9 cellular contexts compared by ENCODE assay signal in the genomic region with DNA sequence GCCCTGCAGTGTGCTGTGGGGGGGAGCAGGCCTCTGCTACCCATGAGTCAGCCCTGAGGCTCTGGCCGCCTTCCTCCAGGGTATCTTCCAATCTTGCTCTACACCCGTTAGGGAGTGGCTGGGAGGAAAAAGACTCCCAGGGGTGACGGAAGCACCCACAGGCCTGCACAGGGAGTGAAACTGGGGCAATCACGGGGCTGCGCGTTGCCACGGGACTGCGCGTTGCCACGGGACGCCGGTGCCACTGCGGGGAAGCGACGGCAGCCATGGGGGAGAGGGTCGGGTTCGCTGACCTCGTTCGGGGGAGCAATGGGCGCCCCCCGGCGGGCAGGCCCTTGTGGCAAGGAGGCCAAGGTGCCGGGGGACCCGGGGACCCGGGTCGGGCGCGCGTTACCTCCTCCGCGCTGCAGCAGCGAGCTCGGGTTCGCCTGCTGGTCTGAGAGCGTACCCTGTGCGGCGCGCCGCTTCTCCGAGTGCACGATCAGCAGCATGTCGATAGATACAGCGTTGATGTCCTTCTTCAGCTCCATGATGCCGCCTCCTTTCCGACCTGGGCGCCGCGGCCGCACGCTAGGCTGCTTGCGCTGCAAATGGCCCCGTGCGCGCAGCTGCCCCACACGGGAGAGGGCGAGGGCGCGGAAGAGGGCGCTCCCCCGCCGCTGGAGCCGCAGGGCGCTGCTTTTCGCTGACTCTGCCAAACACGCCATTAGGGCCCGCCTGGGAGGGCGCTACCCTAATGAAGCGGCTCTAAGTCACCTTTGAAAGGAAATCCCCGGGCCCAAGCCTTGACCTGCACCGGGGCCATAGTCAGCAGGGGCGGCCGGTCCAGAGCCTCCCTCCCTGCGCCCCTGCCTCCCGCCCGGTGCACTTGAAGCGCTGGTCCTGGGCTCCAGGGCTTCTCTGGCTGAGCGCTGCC. TPM values are rescaled to one million over a fixed set of nuclear protein-coding genes. Genes with fewer than 3 reads are reported as not detected.
DNase-seq lines count a peak whose midpoint lies in the region; ATAC-seq, FAIRE-seq and TF ChIP-seq lines count a peak whose summit lies in the region.
"Had no signal": no experiment of that assay in that cellular context is flagged by ENCODE, and none has a peak within 500 bp of the region (broad histone marks: within the 10 kb centered on the region; RNA-seq: fewer than 3 reads in every experiment).

A gene with protein sequence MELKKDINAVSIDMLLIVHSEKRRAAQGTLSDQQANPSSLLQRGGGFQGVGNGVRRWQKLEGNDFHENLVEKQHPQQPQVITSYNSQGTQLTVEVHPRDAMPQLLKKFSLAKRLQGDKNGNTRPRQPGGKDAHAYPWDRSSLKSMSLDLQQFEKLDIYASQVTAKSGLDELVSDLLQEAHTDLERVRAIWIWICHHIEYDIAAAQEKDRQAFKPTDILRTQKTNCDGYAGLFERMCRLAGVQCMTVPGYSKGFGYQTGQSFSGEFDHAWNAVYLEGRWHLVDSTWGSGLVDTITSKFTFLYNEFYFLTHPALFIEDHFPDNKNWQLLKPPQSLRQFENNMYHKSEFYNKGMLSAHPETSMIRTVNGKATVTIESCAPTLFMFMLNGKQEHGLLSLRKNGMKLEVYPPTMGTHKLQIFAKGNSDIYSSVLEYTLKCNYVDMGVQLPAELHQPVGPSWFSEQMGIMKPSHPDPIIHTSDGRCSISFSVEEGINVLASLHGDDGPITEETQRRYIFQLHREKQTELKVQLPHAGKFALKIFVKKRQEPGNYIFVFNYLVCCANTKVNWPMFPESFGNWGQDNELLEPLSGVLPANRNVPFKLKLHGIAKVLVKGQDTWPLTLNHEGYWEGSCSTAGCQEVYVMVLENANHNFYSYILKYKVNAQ (minus strand): TSS at position 592 of the 916 bp plus-strand sequence. CDS start 62 bp downstream, at position 530.

- no peak for ATAC-seq in thoracic aorta (ENCODE audit: insufficient number of reproducible peaks, low FRiP score, low read depth)
- no peak for ATAC-seq in GM21786 (IDR thresholded peaks at IDR 0.05; ENCODE audit: unreplicated experiment)
- no peak for ATAC-seq in HG02973 (IDR thresholded peaks at IDR 0.05; ENCODE audit: unreplicated experiment)

- H3K23ac ChIP-seq in H1 (ENCODE audit: insufficient read length), result no peak within 1 kb of the TSS

- H3K79me1 ChIP-seq in H1 (ENCODE audit: low read depth, low read length), result no peaks in the 10 kb centered on the region

- H3K4me3 ChIP-seq in H1 (ENCODE audit: extremely low read depth in 1 of 4, insufficient read depth in 2 of 4, low read depth in 3 of 4, low read length in 4 of 4), result peak within 1 kb of the TSS; percentile 30 to 53 (median 42)
- peak within 1 kb of the TSS; percentile 20 for H3K4me3 ChIP-seq in lower leg skin (ENCODE audit: low read depth, poor library complexity, severe bottlenecking)
- peak within 1 kb of the TSS; percentile 71 for H3K4me3 ChIP-seq in thoracic aorta

- no peak within 1 kb of the TSS for H2AK5ac ChIP-seq in H1 (ENCODE audit: low read depth, low read length)

- H3K56ac ChIP-seq in H1 (replicated peaks; ENCODE audit: insufficient read length, low read depth, low read length), result no peak within 1 kb of the TSS

- TF ChIP-seq CTCF in H1 (IDR thresholded peaks at IDR 0.05; ENCODE audit: control extremely low read depth in 1 of 3, insufficient read depth in 1 of 3, low read depth in 1 of 3, low read length in 3 of 3) (peak in 2 of 3 experiments; percentile 0 to 2; a peak in 2 of 4 replicates), lower leg skin (IDR thresholded peaks at IDR 0.05) (no peak), thoracic aorta (IDR thresholded peaks at IDR 0.05) (no peak)

- peaks cover 10% of the 10 kb centered on the region; the same call in 1 of the 2 replicates for H3K23me2 ChIP-seq in H1 (ENCODE audit: low read depth, low read length)

- H4K20me1 ChIP-seq in H1 (replicated peaks in 1 of 2; ENCODE audit: control insufficient read depth in 1 of 2, insufficient read depth in 2 of 2, low read length in 2 of 2), result peaks cover 4 to 23% of the 10 kb centered on the region in 2 experiments

- no peak within 1 kb of the TSS for H3K27ac ChIP-seq in H1 (ENCODE audit: low read depth, low read length)
- peak within 1 kb of the TSS; percentile 52 to 65 for H3K27ac ChIP-seq in thoracic aorta

- no peak within 1 kb of the TSS for H4K5ac ChIP-seq in H1 (ENCODE audit: insufficient read length, low read depth, low read length)

- no peak within 1 kb of the TSS for H2BK15ac ChIP-seq in H1 (ENCODE audit: low read length)

- TF ChIP-seq EP300 in H1 (IDR thresholded peaks at IDR 0.05; ENCODE audit: borderline replicate concordance in 1 of 2, low read depth in 2 of 2, low read length in 2 of 2), result no peak

- peaks cover 0 to 6% (median 2%) of the 10 kb centered on the region in 4 experiments; a peak in 5 of 7 replicates for H3K4me1 ChIP-seq in H1 (replicated peaks in 1 of 4; ENCODE audit: control insufficient read depth in 3 of 4, insufficient read depth in 4 of 4, low read length in 3 of 4)
- peaks cover 6 to 24% of the 10 kb centered on the region in 2 donors for H3K4me1 ChIP-seq in thoracic aorta (ENCODE audit: control insufficient read depth in 1 of 2, low read depth in 2 of 2)

- POLR2A ChIA-PET in H1 (lab: Charles Lee; ENCODE audit: partially characterized antibody), result no interaction called here

- no peak within 1 kb of the TSS for H4K91ac ChIP-seq in H1 (replicated peaks; ENCODE audit: insufficient read length, low read length)

- H2BK20ac ChIP-seq in H1 (ENCODE audit: low read length), result no peak within 1 kb of the TSS

- no peak within 1 kb of the TSS for H2BK5ac ChIP-seq in H1 (ENCODE audit: low read depth, low read length)

- H3K79me2 ChIP-seq in H1 (ENCODE audit: control insufficient read depth in 1 of 2, insufficient read depth in 2 of 2, low read length in 2 of 2), result no peaks in the 10 kb centered on the region

- WGBS in H1 (ENCODE audit: extremely low coverage in 1 of 2, insufficient coverage in 1 of 2, insufficient read length in 1 of 2, insufficient replicate concordance in 2 of 2, low coverage in 1 of 2, low lambda C conversion rate in 2 of 2, missing lambda C conversion rate in 1 of 2), 2 experiments, result 5% methylated on average over 44 of the region's 77 CpGs; no CpG with 5 or more reads in 1 of the 2 experiments
- WGBS in lower leg skin, 2 donors, result 3 to 4% methylated on average over 16 to 42 of the region's 77 CpGs

- no peak for FAIRE-seq in H1 (lab: Jason Lieb, UNC)

- no peak within 1 kb of the TSS for H3K9ac ChIP-seq in H1 (replicated peaks in 1 of 4; ENCODE audit: extremely low read depth in 1 of 4, low read depth in 3 of 4, low read length in 3 of 4)

- H3K4me2 ChIP-seq in H1 (ENCODE audit: insufficient read depth in 1 of 2, low read depth in 2 of 2, low read length in 2 of 2), result peak within 1 kb of the TSS; percentile 76 to 88

- H2BK12ac ChIP-seq in H1 (ENCODE audit: low read depth, low read length), result no peak within 1 kb of the TSS

- H3K27me3 ChIP-seq in H1 (replicated peaks in 1 of 4; ENCODE audit: control insufficient read depth in 3 of 4, extremely low read depth in 1 of 4, insufficient read depth in 3 of 4, low read length in 3 of 4), result peaks cover 57 to 99% (median 89%) of the 10 kb centered on the region in 4 experiments
- no peaks in the 10 kb centered on the region for H3K27me3 ChIP-seq in thoracic aorta (replicated peaks; ENCODE audit: insufficient read depth)

- H2AFZ ChIP-seq in H1 (ENCODE audit: low read length), result no peak within 1 kb of the TSS

- no peak within 1 kb of the TSS; the same call in 1 of the 2 replicates for H3K18ac ChIP-seq in H1 (ENCODE audit: extremely low read depth, low read length)

- intact Hi-C loops in lower leg skin (cut with DNase I; ENCODE audit: low total_unique reads), result no loop called here

- H3K14ac ChIP-seq in H1 (ENCODE audit: insufficient read length), result no peak within 1 kb of the TSS

- no peaks in the 10 kb centered on the region for H3K9me3 ChIP-seq in H1 (ENCODE audit: insufficient read depth in 2 of 2, low read depth in 1 of 2, low read length in 1 of 2)
- H3K9me3 ChIP-seq in thoracic aorta, result no peaks in the 10 kb centered on the region

- TF ChIP-seq POLR2A in H1 (IDR thresholded peaks at IDR 0.05; ENCODE audit: control extremely low read depth in 1 of 2, low read depth in 2 of 2, low read length in 2 of 2), result no peak
- no peak for TF ChIP-seq POLR2A in lower leg skin (IDR thresholded peaks at IDR 0.05)

- no peak within 1 kb of the TSS for H3K4ac ChIP-seq in H1 (replicated peaks; ENCODE audit: insufficient read length, low read depth, low read length)

- DNase-seq in EL (peak; percentile 55), NCI-H526 (lab: John Stamatoyannopoulos, UW) (peak; percentile 37 to 80), H1 (ENCODE audit: low read depth in 1 of 2, low spot score in 2 of 2) (peak; percentile 33 to 80), lower leg skin (ENCODE audit: low spot score in 2 of 2) (peak in 1 of 2 donors; percentile 17), thoracic aorta (ENCODE audit: low spot score) (no peak), NCI-H1694 (lab: John Stamatoyannopoulos, UW) (no peak)

- peak within 1 kb of the TSS; percentile 46 for H4K8ac ChIP-seq in H1 (ENCODE audit: extremely low read depth, insufficient read depth, low read length)

- CTCF ChIA-PET in H1 (lab: Charles Lee; ENCODE audit: partially characterized antibody), result interaction anchor here (0.8 to 9.4 kb wide), 6 partner anchors 11 to 144 kb away, joined by 5 to 78 read pairs (median 8); a partner anchor contains a TSS

- no peaks in the 10 kb centered on the region for H3K36me3 ChIP-seq in H1 (ENCODE audit: control insufficient read depth in 2 of 4, insufficient read depth in 4 of 4, low read length in 3 of 4)
- no peaks in the 10 kb centered on the region for H3K36me3 ChIP-seq in thoracic aorta

- TF ChIP-seq RAD21 in H1 (IDR thresholded peaks at IDR 0.05 in 1 of 2, conservative IDR thresholded peaks at IDR 0.05 in 1 of 2; ENCODE audit: low read depth in 2 of 2, low read length in 2 of 2), result no peak

- no peak within 1 kb of the TSS for H2BK120ac ChIP-seq in H1 (replicated peaks; ENCODE audit: low read depth, low read length)

TF ChIP-seq in H1, 55 proteins besides CTCF, POLR2A, EP300 and RAD21 (continues in another document):
- peak; percentile 48 for TF ChIP-seq YY1 (IDR thresholded peaks at IDR 0.05; ENCODE audit: low read depth, low read length)
- no peak for TF ChIP-seq CREB1 (IDR thresholded peaks at IDR 0.05)
- no peak for TF ChIP-seq CEBPB (IDR thresholded peaks at IDR 0.05; ENCODE audit: low read depth, low read length)
- peak; percentile 80 for TF ChIP-seq SUZ12 (IDR thresholded peaks at IDR 0.05; ENCODE audit: low read length)
- no peak for TF ChIP-seq BCL11A (IDR thresholded peaks at IDR 0.05; ENCODE audit: low read depth in 2 of 2, low read length in 2 of 2)
- no peak; the same call in 1 of the 2 replicates for TF ChIP-seq TBP (IDR thresholded peaks at IDR 0.05; ENCODE audit: low read depth, low read length)

RNA-seq across cellular contexts. Expression of the gene that starts here (rescaled TPM):
- not detected in 2 replicates for total RNA-seq in H1 (2021; fragmentation: NEBNext Ultra II Directional; extraction: Animal tissue kit (Norgen Biotek cat#: 25700))
- polyA plus RNA-seq in H1 (2011; rRNA removed), result not detected in 2 replicates
- polyA plus RNA-seq in H1 (2011; cell fraction: cytosol; rRNA removed), result not detected
- polyA plus RNA-seq in H1 (2011; cell fraction: nucleus; rRNA removed), result not detected
- not detected in 4 replicates for polyA plus RNA-seq in H1 (2012, experiment 1 of 2)
- not detected for polyA plus RNA-seq in H1 (2012, experiment 2 of 2)
- polyA plus RNA-seq in H1 (2013, experiment 1 of 2), result not detected
- polyA plus RNA-seq in H1 (2013, experiment 2 of 2), result not detected
- not detected in 2 replicates for polyA minus RNA-seq in H1 (2011; rRNA and poly(A)+ RNA removed)
- polyA minus RNA-seq in H1 (2011; cell fraction: cytosol; rRNA and poly(A)+ RNA removed), result not detected
- not detected for polyA minus RNA-seq in H1 (2011; cell fraction: nucleus; rRNA and poly(A)+ RNA removed)
- total RNA-seq in lower leg skin (10 to 100 TPM; 26.2 to 55.5 (median 33.1) TPM), thoracic aorta (1 to 10 TPM; 1.3 to 2.6 TPM)
- polyA plus RNA-seq: IgD-negative memory B cell had no signal

Comparison
In these comparisons a context has a peak if more than half of its experiments do, and no peak if none do; other contexts are left out.
1. RNA of the gene that starts here (total RNA-seq): 26.2 to 55.5 TPM in lower leg skin; 1.3 to 2.6 TPM in thoracic aorta and not detected in H1; every median in the first group is over 4 times any median in the second.
2. Peak in DNase-seq, H3K4me3 ChIP-seq and H3K4me2 ChIP-seq in H1; RNA of the gene not detected or under 1 TPM.
3. DNase-seq: peak in EL (single experiment) and NCI-H526 (2 of 2); none in thoracic aorta (single experiment) and NCI-H1694 (single experiment).
4. H3K4me3 ChIP-seq: peak in every context shown above with its lines; median percentile 71 in thoracic aorta; 42 in H1; 20 in lower leg skin.
5. CTCF ChIP-seq: peak in H1 (2 of 3); none in lower leg skin (0 of 3) and thoracic aorta (single experiment).